Comparison of ENCODE assay signal across 29 cellular contexts in the genomic region with DNA sequence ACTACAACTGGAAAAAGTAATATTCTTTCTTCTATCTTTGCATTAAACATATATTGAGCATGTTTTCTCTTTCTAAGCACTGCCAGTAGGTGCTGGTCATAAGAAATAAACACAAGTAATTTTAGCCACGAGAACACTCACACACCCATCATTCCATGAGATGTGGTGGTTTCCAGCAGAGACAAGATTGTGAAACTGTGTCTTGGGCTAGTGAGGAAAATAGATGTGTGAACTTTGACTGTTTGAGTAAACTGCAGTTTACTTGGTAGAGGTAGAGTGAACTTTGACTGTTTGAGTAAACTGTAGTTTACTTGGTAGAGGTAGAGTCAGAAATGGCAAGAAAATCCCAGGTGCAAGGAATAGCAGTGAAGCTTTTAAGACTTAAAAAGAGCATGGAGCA.
A peak's percentile ranks its signal among the peaks of the same experiment; 100 is the strongest.
DNase-seq lines count a peak whose midpoint lies in the region; ATAC-seq and TF ChIP-seq lines count a peak whose summit lies in the region.
"Had no signal": no experiment of that assay in that cellular context is flagged by ENCODE, and none has a peak within 500 bp of the region (broad histone marks: within the 10 kb centered on the region; RNA-seq: fewer than 3 reads in every experiment).

No MANE protein-coding gene starts in this region.

- dilution Hi-C loops in mammary epithelial cell (cut with HindIII; ENCODE audit: low sequenced_read_pairs), result no loop called here

- H3K27me3 ChIP-seq in mammary epithelial cell (ENCODE audit: insufficient read depth, low read length), result no peaks in the 10 kb centered on the region
- H3K27me3 ChIP-seq: BE2C had no signal

- no peaks in the 10 kb centered on the region for H3K36me3 ChIP-seq in mammary epithelial cell (ENCODE audit: insufficient read depth, low read length)
- H3K36me3 ChIP-seq: BE2C, prostate gland, thoracic aorta had no signal

- no peaks in the 10 kb centered on the region for H3K79me2 ChIP-seq in mammary epithelial cell (ENCODE audit: insufficient read depth, low read length)

- H3K27ac ChIP-seq in mammary epithelial cell (ENCODE audit: insufficient read depth, low read depth, low read length), result no peak overlapping the region
- H3K27ac ChIP-seq: prostate gland, RWPE1, SK-N-MC, thoracic aorta had no signal

- no peak overlapping the region for H3K4me2 ChIP-seq in mammary epithelial cell (ENCODE audit: insufficient read depth, low read depth, low read length)

- H3K4me3 ChIP-seq in mammary epithelial cell (replicated peaks in 1 of 3; ENCODE audit: insufficient read depth in 1 of 3, low read depth in 2 of 3, low read length in 3 of 3) (no peak overlapping the region), fibroblast of mammary gland (ENCODE audit: control insufficient read depth, low read depth, low read length) (no peak overlapping the region)
- H3K4me3 ChIP-seq: lung, prostate gland, SK-N-MC, thoracic aorta had no signal

- intact Hi-C loops in mammary epithelial cell (cut with micrococcal nuclease), result no loop called here

- no peak for TF ChIP-seq CTCF in mammary epithelial cell (conservative IDR thresholded peaks at IDR 0.05 in 1 of 2, IDR thresholded peaks at IDR 0.05 in 1 of 2; ENCODE audit: extremely low read depth in 1 of 2, insufficient read depth in 1 of 2, low read depth in 1 of 2, low read length in 2 of 2)
- no peak for TF ChIP-seq CTCF in fibroblast of mammary gland (conservative IDR thresholded peaks at IDR 0.05; ENCODE audit: control insufficient read depth, insufficient read depth, low read depth, low read length)
- no peak for TF ChIP-seq CTCF in omental fat pad (IDR thresholded peaks at IDR 0.05)

- no peaks in the 10 kb centered on the region for H3K9me3 ChIP-seq in mammary epithelial cell (replicated peaks; ENCODE audit: insufficient read depth, low read length)
- H3K9me3 ChIP-seq: BE2C, prostate gland, thoracic aorta had no signal

- peaks cover 1% of the 10 kb centered on the region for H3K4me1 ChIP-seq in mammary epithelial cell (ENCODE audit: insufficient read depth, low read length)
- H3K4me1 ChIP-seq: BE2C, prostate gland had no signal

- in situ Hi-C loops in mammary epithelial cell (cut with MboI; ENCODE audit: low sequenced_read_pairs in 2 of 2), result loop anchor here in 1 of 2 donors (25.0 kb wide), 1 partner anchor 1142 kb away; no protein-coding TSS in a partner anchor

- no peak overlapping the region for H3K9ac ChIP-seq in mammary epithelial cell (ENCODE audit: insufficient read depth, low read length)

- peak; percentile 71 for ATAC-seq in omental fat pad (ENCODE audit: low FRiP score)
- ATAC-seq in HG02759 (IDR thresholded peaks at IDR 0.05; ENCODE audit: unreplicated experiment), result no peak
- ATAC-seq: activated CD8-positive, alpha-beta T cell treated with anti-CD3 and anti-CD28 coated beads for 36 hours; activated T-helper 17 cell treated with anti-CD3 and anti-CD28 coated beads, Interleukin-2, amount 50 U/mL, for 72 hours had no signal

- 33% methylated on average over 1 of the region's 1 CpG for WGBS in mammary epithelial cell (ENCODE audit: low coverage, missing lambda C conversion rate)

- DNase-seq in HCEC 1CT (peak; percentile 33), mammary epithelial cell (peak; percentile 61), fibroblast of mammary gland (ENCODE audit: low read depth) (peak; percentile 59), omental fat pad (ENCODE audit: low spot score) (no peak), amygdala (lab: John Stamatoyannopoulos, UW) (no peak), DMS 273 (lab: John Stamatoyannopoulos, UW; ENCODE audit: unreplicated experiment) (no peak), GF-D8 (lab: John Stamatoyannopoulos, UW) (no peak)
- DNase-seq: activated CD4-positive, CD25-positive, alpha-beta regulatory T cell treated with anti-CD3 and anti-CD28 coated beads, Interleukin-2, amount 50 U/mL, for 72 hours; activated CD8-positive, alpha-beta T cell treated with anti-CD3 and anti-CD28 coated beads for 36 hours; activated naive CD4-positive, alpha-beta T cell treated with anti-CD3 and anti-CD28 coated beads, Interleukin-2, amount 50 U/mL, for 16 hours; aorta; BE2C; caudate nucleus; dermis blood vessel endothelial cell; DMS53; GOT3; head of caudate nucleus; KBM-7; kidney glomerular epithelial cell; NCI-H1436 treated with DMSO at 0.1 percent for 48 hours; NCI-H2107; stimulated activated naive CD4-positive, alpha-beta T cell treated with Interleukin-2 at 50 U/mL for 16 hours had no signal

- peak overlapping the region; percentile 33 for H2AFZ ChIP-seq in mammary epithelial cell (ENCODE audit: low read depth, low read length)

- no TSS peak for BruUV-seq in mammary epithelial cell (replicated peaks; lab: Mats Ljungman, UMichigan)

- H4K20me1 ChIP-seq in mammary epithelial cell (ENCODE audit: insufficient read depth, low read length), result no peaks in the 10 kb centered on the region

- CTCF ChIA-PET in mammary epithelial cell (lab: Charles Lee; ENCODE audit: low non-redundant PET), result no interaction called here

Comparison
In these comparisons a context has a peak if more than half of its experiments do, and no peak if none do; other contexts are left out.
1. DNase-seq: peak in HCEC 1CT (single experiment), mammary epithelial cell (single experiment) and fibroblast of mammary gland (single experiment); none in omental fat pad (single experiment), amygdala (0 of 56), DMS 273 (single experiment) and GF-D8 (single experiment).